In genomic region chr17:35791681-35792350, GRCh38 we compare ENCODE assay signal across 22 cellular contexts. TPM values are rescaled to one million over a fixed set of nuclear protein-coding genes. Genes with fewer than 3 reads are reported as not detected.
"Had no signal": no experiment of that assay in that cellular context is flagged by ENCODE, and none has a peak within 500 bp of the region (broad histone marks: within the 10 kb centered on the region; RNA-seq: fewer than 3 reads in every experiment).

No MANE protein-coding gene starts in this region.

- DNase-seq: activated CD4-positive, alpha-beta memory T cell treated with anti-CD3 and anti-CD28 coated beads for 36 hours; activated CD4-positive, alpha-beta T cell treated with anti-CD3 and anti-CD28 coated beads for 36 hours; activated CD8-positive, alpha-beta memory T cell treated with anti-CD3 and anti-CD28 coated beads, Interleukin-2, amount 10 ng/mL, durations not matched to agents 7 days and 5 days; activated naive CD4-positive, alpha-beta T cell treated with anti-CD3 and anti-CD28 coated beads for 36 hours; activated naive CD8-positive, alpha-beta T cell treated with anti-CD3 and anti-CD28 coated beads, Interleukin-2, amount 50 U/mL, for 24 hours; activated T-cell treated with anti-CD3 and anti-CD28 coated beads, Interleukin-2, amount 50 U/mL, for 1 hour; aorta; dorsolateral prefrontal cortex; foreskin keratinocyte; left cardiac atrium; stimulated activated CD4-positive, alpha-beta T cell treated with anti-CD3 and anti-CD28 coated beads, Interleukin-2, amount 100 ng/mL, for 48 hours; stimulated activated naive CD4-positive, alpha-beta T cell; WERI-Rb-1 had no signal

- H3K9me3 ChIP-seq: mucosa of descending colon had no signal

- H3K27me3 ChIP-seq: foreskin keratinocyte had no signal

- ATAC-seq: activated CD4-positive, alpha-beta T cell treated with anti-CD3 and anti-CD28 coated beads for 36 hours; activated CD8-positive, alpha-beta memory T cell treated with anti-CD3 and anti-CD28 coated beads, Interleukin-2, amount 10 ng/mL, durations not matched to agents 7 days and 5 days; activated naive CD8-positive, alpha-beta T cell treated with anti-CD3 and anti-CD28 coated beads, Interleukin-2, amount 50 U/mL, for 24 hours; foreskin keratinocyte; left cardiac atrium; mucosa of descending colon; natural killer cell treated with Interleukin-12 subunit alpha and Interleukin-12 subunit beta and Interleukin-15 and Interleukin-18, amount 100 ng/mL, for 72 hours had no signal

- H3K36me3 ChIP-seq: WERI-Rb-1 had no signal

- H3K4me3 ChIP-seq: mucosa of descending colon had no signal

- H3K27ac ChIP-seq: WERI-Rb-1 had no signal

RNA-seq across cellular contexts. Expression of gene MMP28, which starts 3.6 kb away (rescaled TPM):
- total RNA-seq: activated CD4-positive, alpha-beta memory T cell treated with anti-CD3 and anti-CD28 coated beads for 36 hours; activated CD8-positive, alpha-beta memory T cell treated with anti-CD3 and anti-CD28 coated beads, Interleukin-2, amount 10 ng/mL, durations not matched to agents 7 days and 5 days; activated T-helper 2 cell treated with anti-CD3 and anti-CD28 coated beads, Interferon-gamma antibody, Interleukin-2, Interleukin-4, amounts not matched to agents 10 μg/mL and 5 μg/mL and 100 μg/mL, durations not matched to agents 14 hours and 24 hours and 36 hours; natural killer cell treated with Interleukin-12 subunit alpha and Interleukin-12 subunit beta and Interleukin-15 and Interleukin-18, amount 100 ng/mL, for 72 hours; SK-MEL-5 had no signal

RNA-seq across cellular contexts. Expression of gene C17orf50, which starts 31.1 kb away (rescaled TPM):
- total RNA-seq: activated CD4-positive, alpha-beta memory T cell treated with anti-CD3 and anti-CD28 coated beads for 36 hours; activated CD4-positive, alpha-beta T cell treated with anti-CD3 and anti-CD28 coated beads for 36 hours; activated CD8-positive, alpha-beta memory T cell treated with anti-CD3 and anti-CD28 coated beads, Interleukin-2, amount 10 ng/mL, durations not matched to agents 7 days and 5 days; activated naive CD4-positive, alpha-beta T cell treated with anti-CD3 and anti-CD28 coated beads for 36 hours; activated T-helper 2 cell treated with anti-CD3 and anti-CD28 coated beads, Interferon-gamma antibody, Interleukin-2, Interleukin-4, amounts not matched to agents 10 μg/mL and 5 μg/mL and 100 μg/mL, durations not matched to agents 14 hours and 24 hours and 36 hours; aorta; chondrocyte; foreskin keratinocyte; left cardiac atrium; lung microvascular endothelial cell; mucosa of descending colon; natural killer cell treated with Interleukin-12 subunit alpha and Interleukin-12 subunit beta and Interleukin-15 and Interleukin-18, amount 100 ng/mL, for 72 hours; renal cortical epithelial cell; SK-MEL-5; temporal lobe; ureter had no signal
- polyA plus RNA-seq: aorta, foreskin keratinocyte had no signal

RNA-seq across cellular contexts. Expression of gene GAS2L2, which starts 38.8 kb away (rescaled TPM):
- total RNA-seq: activated CD4-positive, alpha-beta memory T cell treated with anti-CD3 and anti-CD28 coated beads for 36 hours; activated CD8-positive, alpha-beta memory T cell treated with anti-CD3 and anti-CD28 coated beads, Interleukin-2, amount 10 ng/mL, durations not matched to agents 7 days and 5 days; activated T-helper 2 cell treated with anti-CD3 and anti-CD28 coated beads, Interferon-gamma antibody, Interleukin-2, Interleukin-4, amounts not matched to agents 10 μg/mL and 5 μg/mL and 100 μg/mL, durations not matched to agents 14 hours and 24 hours and 36 hours; aorta; chondrocyte; foreskin keratinocyte; mucosa of descending colon; natural killer cell treated with Interleukin-12 subunit alpha and Interleukin-12 subunit beta and Interleukin-15 and Interleukin-18, amount 100 ng/mL, for 72 hours; SK-MEL-5; ureter had no signal
- polyA plus RNA-seq: foreskin keratinocyte had no signal
